ENCODE assay signal across 12 cellular contexts in genomic region chr17:77354420-77354720, GRCh38.
DNase-seq lines count a peak whose midpoint lies in the region; TF ChIP-seq lines count a peak whose summit lies in the region.
"Had no signal": no experiment of that assay in that cellular context is flagged by ENCODE, and none has a peak within 500 bp of the region (broad histone marks: within the 10 kb centered on the region; RNA-seq: fewer than 3 reads in every experiment).

No MANE protein-coding gene starts in this region.

- no peak for TF ChIP-seq POLR2A in tibial nerve (IDR thresholded peaks at IDR 0.05)

- peak; percentile 3 for DNase-seq in activated gamma-delta T cell treated with Interleukin-2 at 50 U/mL for 16 hours
- no peak for DNase-seq in activated gamma-delta T cell (lab: John Stamatoyannopoulos, UW)
- DNase-seq in chondrocyte (ENCODE audit: low spot score): peak; percentile 85
- peak; percentile 73 for DNase-seq in myocyte (ENCODE audit: low read depth)
- DNase-seq in tibial nerve (ENCODE audit: low spot score in 2 of 2): no peak
- DNase-seq in GM13976 (ENCODE audit: low spot score): no peak
- no peak for DNase-seq in SKM-1 (lab: John Stamatoyannopoulos, UW; ENCODE audit: unreplicated experiment)
- DNase-seq in HUDEP-2 (lab: John Stamatoyannopoulos, UW; ENCODE audit: unreplicated experiment in 76 of 76): no peak
- DNase-seq: activated naive CD8-positive, alpha-beta T cell treated with anti-CD3 and anti-CD28 coated beads for 36 hours; cortex of kidney; DMS 273 treated with DMSO at 0.1 percent for 48 hours; naive B cell had no signal

- no peak overlapping the region for H3K4me3 ChIP-seq in tibial nerve

- H3K36me3 Mint-ChIP-seq in chondrocyte (ENCODE audit: low read depth): peaks cover 2% of the 10 kb centered on the region
- H3K36me3 Mint-ChIP-seq: activated naive CD8-positive, alpha-beta T cell treated with anti-CD3 and anti-CD28 coated beads for 36 hours; naive B cell had no signal

- H3K27ac ChIP-seq in tibial nerve: peak overlapping the region in 3 of 4 donors; percentile 45 to 72 (median 66)

- WGBS in tibial nerve, 2 donors: 57 to 85% methylated on average over 2 to 5 of the region's 6 CpGs

- TF ChIP-seq EP300 in tibial nerve (IDR thresholded peaks at IDR 0.05): no peak

- in situ Hi-C loops in GM13976 (cut with MboI; ENCODE audit: low sequenced_read_pairs, unreplicated experiment): no loop called here

- H3K4me1 Mint-ChIP-seq in chondrocyte (ENCODE audit: low read depth): peaks cover 40% of the 10 kb centered on the region

- H3K36me3 ChIP-seq in tibial nerve: no peaks in the 10 kb centered on the region

- H3K27me3 ChIP-seq in tibial nerve: no peaks in the 10 kb centered on the region

- TF ChIP-seq CTCF in chondrocyte (IDR thresholded peaks at IDR 0.05) (no peak), tibial nerve (IDR thresholded peaks at IDR 0.05) (no peak), GM13976 (IDR thresholded peaks at IDR 0.05; ENCODE audit: borderline replicate concordance, control extremely low read depth, extremely low read depth, insufficient read depth, missing control alignments) (no peak)

- no peak overlapping the region for H3K4me3 Mint-ChIP-seq in chondrocyte (ENCODE audit: unreplicated experiment)
- H3K4me3 Mint-ChIP-seq: activated naive CD8-positive, alpha-beta T cell treated with anti-CD3 and anti-CD28 coated beads for 36 hours; naive B cell had no signal

- H3K9me3 ChIP-seq in tibial nerve: no peaks in the 10 kb centered on the region

- peaks cover 0 to 77% (median 36%) of the 10 kb centered on the region in 4 donors for H3K4me1 ChIP-seq in tibial nerve

- H3K27me3 Mint-ChIP-seq in chondrocyte (ENCODE audit: low read depth): no peaks in the 10 kb centered on the region
- H3K27me3 Mint-ChIP-seq: activated naive CD8-positive, alpha-beta T cell treated with anti-CD3 and anti-CD28 coated beads for 36 hours; naive B cell had no signal

- no peaks in the 10 kb centered on the region for H3K9me3 Mint-ChIP-seq in chondrocyte (ENCODE audit: low read depth)
- H3K9me3 Mint-ChIP-seq: activated naive CD8-positive, alpha-beta T cell treated with anti-CD3 and anti-CD28 coated beads for 36 hours; naive B cell had no signal

- no peak overlapping the region for H3K27ac Mint-ChIP-seq in chondrocyte (ENCODE audit: unreplicated experiment)
- H3K27ac Mint-ChIP-seq: activated naive CD8-positive, alpha-beta T cell treated with anti-CD3 and anti-CD28 coated beads for 36 hours had no signal

Comparison
In these comparisons a context has a peak if more than half of its experiments do, and no peak if none do; other contexts are left out.
1. DNase-seq: peak in activated gamma-delta T cell treated with Interleukin-2 at 50 U/mL for 16 hours (single experiment), chondrocyte (single experiment) and myocyte (single experiment); none in activated gamma-delta T cell (single experiment), tibial nerve (0 of 2), GM13976 (single experiment), SKM-1 (single experiment) and HUDEP-2 (0 of 76).